In genomic region chr12:56766535-56766934, GRCh38 we compare ENCODE assay signal across 10 cellular contexts. TPM values are rescaled to one million over a fixed set of nuclear protein-coding genes. Genes with fewer than 3 reads are reported as not detected.
DNase-seq lines count a peak whose midpoint lies in the region; ATAC-seq and TF ChIP-seq lines count a peak whose summit lies in the region.
"Had no signal": no experiment of that assay in that cellular context is flagged by ENCODE, and none has a peak within 500 bp of the region (broad histone marks: within the 10 kb centered on the region; RNA-seq: fewer than 3 reads in every experiment).

No MANE protein-coding gene starts in this region.

- H3K9me2 ChIP-seq in GM23338 (ENCODE audit: insufficient read depth): no peaks in the 10 kb centered on the region

- H3F3A ChIP-seq in GM23338 (replicated peaks; ENCODE audit: low read depth): peaks cover 5% of the 10 kb centered on the region

- H3K27ac Mint-ChIP-seq in GM23338 (no peak overlapping the region), memory B cell (peak overlapping the region; percentile 35)

- no peaks in the 10 kb centered on the region for H3K36me3 ChIP-seq in GM23338 (ENCODE audit: insufficient read depth)

- H3K4me1 Mint-ChIP-seq in GM23338 (peaks cover 35% of the 10 kb centered on the region), memory B cell (peaks cover 9% of the 10 kb centered on the region)

- H3K4me2 ChIP-seq in GM23338: no peak overlapping the region

- H3K4me3 Mint-ChIP-seq in GM23338 (no peak overlapping the region), memory B cell (peak overlapping the region; percentile 39)

- H3K4me1 ChIP-seq in GM23338 (ENCODE audit: insufficient read depth): peaks cover 30% of the 10 kb centered on the region; the same call in 1 of the 2 replicates

- no peaks in the 10 kb centered on the region for H3K27me3 ChIP-seq in GM23338 (ENCODE audit: insufficient read depth)

- TF ChIP-seq CTCF in GM23338 (conservative IDR thresholded peaks at IDR 0.05; ENCODE audit: low read depth in 2 of 2): no peak

- no peaks in the 10 kb centered on the region for H4K20me1 ChIP-seq in GM23338 (replicated peaks; ENCODE audit: insufficient read depth)

- ATAC-seq in GM18867 (IDR thresholded peaks at IDR 0.05; ENCODE audit: unreplicated experiment) (peak; percentile 99), GM23338 (peak; percentile 20), HG03565 (IDR thresholded peaks at IDR 0.05; ENCODE audit: unreplicated experiment) (peak; percentile 97), memory B cell (ENCODE audit: low read depth) (peak; percentile 100)

- peak; percentile 39 for DNase-seq in GM23338 (ENCODE audit: low spot score)
- peak; percentile 41 to 56 for DNase-seq in memory B cell (ENCODE audit: low spot score in 2 of 2)
- DNase-seq in effector CD4-positive, alpha-beta T cell: no peak
- DNase-seq in stimulated activated CD4-positive, alpha-beta T cell treated with anti-CD3 and anti-CD28 coated beads, Interleukin-12 subunit alpha, Interleukin-12 subunit beta, amount 100 ng/mL, for 4 hours: no peak
- no peak for DNase-seq in NCI-H2171 treated with DMSO at 0.1 percent for 48 hours (lab: John Stamatoyannopoulos, UW)
- DNase-seq in NCI-H1436 treated with DMSO at 0.1 percent for 48 hours (lab: John Stamatoyannopoulos, UW): no peak
- DNase-seq: activated T-cell treated with anti-CD3 and anti-CD28 coated beads, Interleukin-2, amount 50 U/mL, for 1 hour; NCI-H69 had no signal

- H3K79me2 ChIP-seq in GM23338 (replicated peaks; ENCODE audit: insufficient read depth): no peaks in the 10 kb centered on the region

- no peaks in the 10 kb centered on the region for H3K36me3 Mint-ChIP-seq in GM23338 (ENCODE audit: low read depth)
- no peaks in the 10 kb centered on the region for H3K36me3 Mint-ChIP-seq in memory B cell

- H3K4me3 ChIP-seq in GM23338: no peak overlapping the region

- H3K9me3 Mint-ChIP-seq in GM23338 (no peaks in the 10 kb centered on the region), memory B cell (no peaks in the 10 kb centered on the region)

- H3K27ac ChIP-seq in GM23338 (ENCODE audit: low read depth): no peak overlapping the region

- H2AFZ ChIP-seq in GM23338: peak overlapping the region; percentile 60; the same call in 1 of the 2 replicates

- H3K27me3 Mint-ChIP-seq in GM23338 (ENCODE audit: insufficient read depth, low read depth, poor library complexity): peaks cover 7% of the 10 kb centered on the region
- no peaks in the 10 kb centered on the region for H3K27me3 Mint-ChIP-seq in memory B cell

TF ChIP-seq in GM23338, 12 proteins besides CTCF, POLR2A, EP300 and RAD21:
- TF ChIP-seq ETS1 (IDR thresholded peaks at IDR 0.05): no peak
- TF ChIP-seq ZNF114 (CRISPR knock-in tag; IDR thresholded peaks at IDR 0.05): no peak
- TF ChIP-seq NANOG (IDR thresholded peaks at IDR 0.05; ENCODE audit: borderline replicate concordance): no peak
- TF ChIP-seq ZNF331 (CRISPR knock-in tag; IDR thresholded peaks at IDR 0.05; ENCODE audit: low read depth): no peak
- TF ChIP-seq POLR2AphosphoS5 (IDR thresholded peaks at IDR 0.05; ENCODE audit: low read depth): no peak
- no peak for TF ChIP-seq CREB1 (CRISPR knock-in tag; IDR thresholded peaks at IDR 0.05; ENCODE audit: low read depth)
- TF ChIP-seq EZH2phosphoT487 (IDR thresholded peaks at IDR 0.05; ENCODE audit: unreplicated experiment): no peak
- no peak for TF ChIP-seq STAT1 (IDR thresholded peaks at IDR 0.05; ENCODE audit: unreplicated experiment)

RNA-seq across cellular contexts. Expression of gene HSD17B6, which starts 3.4 kb away (rescaled TPM):
- total RNA-seq in GM23338 (2014; rRNA removed; shearing (Covaris generic)): 4.3 and 10.3 TPM in 2 replicates
- 2.7 and 5.2 TPM in 2 replicates for polyA plus RNA-seq in GM23338 (2016; fragmentation: Nextera tagmentation; extraction: Ambion mirVana)

RNA-seq across cellular contexts. Expression of gene PRIM1, which starts 14.4 kb away (rescaled TPM):
- total RNA-seq in GM23338 (2014; rRNA removed; shearing (Covaris generic)): 69.9 and 73.9 TPM in 2 replicates
- 65.6 and 67.9 TPM in 2 replicates for polyA plus RNA-seq in GM23338 (2016; fragmentation: Nextera tagmentation; extraction: Ambion mirVana)

RNA-seq across cellular contexts. Expression of gene NACA, which starts 41.4 kb away (rescaled TPM):
- 1,081 and 1,279 TPM in 2 replicates for total RNA-seq in GM23338 (2014; rRNA removed; shearing (Covaris generic))
- polyA plus RNA-seq in GM23338 (2016; fragmentation: Nextera tagmentation; extraction: Ambion mirVana): 2,165 and 2,495 TPM in 2 replicates

Comparison
In these comparisons a context has a peak if more than half of its experiments do, and no peak if none do; other contexts are left out.
1. ATAC-seq: peak in every context shown above with its lines; median percentile 100 in memory B cell; 99 in GM18867; 97 in HG03565; 20 in GM23338.
2. DNase-seq: peak in GM23338 (single experiment) and memory B cell (2 of 2); none in effector CD4-positive, alpha-beta T cell (single experiment), stimulated activated CD4-positive, alpha-beta T cell treated with anti-CD3 and anti-CD28 coated beads, Interleukin-12 subunit alpha, Interleukin-12 subunit beta, amount 100 ng/mL, for 4 hours (single experiment), NCI-H2171 treated with DMSO at 0.1 percent for 48 hours (single experiment) and NCI-H1436 treated with DMSO at 0.1 percent for 48 hours (single experiment).